8 cellular contexts compared by ENCODE assay signal in genomic region chr9:131126059-131126426, GRCh38. TPM values are rescaled to one million over a fixed set of nuclear protein-coding genes. Genes with fewer than 3 reads are reported as not detected.
DNase-seq lines count a peak whose midpoint lies in the region; ATAC-seq and TF ChIP-seq lines count a peak whose summit lies in the region.

No MANE protein-coding gene starts in this region.

- H3K4me3 Mint-ChIP-seq in Caco-2 (ENCODE audit: unreplicated experiment) (peak overlapping the region; percentile 99), osteocyte (ENCODE audit: unreplicated experiment) (peak overlapping the region; percentile 99)

- H3K9me2 ChIP-seq in PC-9 (ENCODE audit: insufficient read depth): no peaks in the 10 kb centered on the region

- CTCF ChIA-PET in Caco-2 (lab: Charles Lee) (no interaction called here), PC-9 (lab: Charles Lee) (no interaction called here)

- peak overlapping the region; percentile 100 for H3K27ac Mint-ChIP-seq in Caco-2 (ENCODE audit: unreplicated experiment)
- peak overlapping the region; percentile 97 for H3K27ac Mint-ChIP-seq in osteocyte (ENCODE audit: unreplicated experiment)

- H3K4me1 Mint-ChIP-seq in Caco-2 (ENCODE audit: low read depth, unreplicated experiment): peaks cover 5% of the 10 kb centered on the region
- H3K4me1 Mint-ChIP-seq in osteocyte (ENCODE audit: unreplicated experiment): peaks cover 16% of the 10 kb centered on the region

- intact Hi-C loops in Caco-2 (cut with micrococcal nuclease; ENCODE audit: unreplicated experiment) (loop anchor here (5.0 kb wide), 1 partner anchor 69 kb away; no protein-coding TSS in a partner anchor), PC-9 (cut with micrococcal nuclease; ENCODE audit: unreplicated experiment) (no loop called here)

- DNase-seq in Caco-2 (no peak), PC-9 (no peak), epithelial cell of prostate (ENCODE audit: low read depth, low spot score) (no peak), osteocyte (ENCODE audit: extremely low spot score, unreplicated experiment) (no peak), NCI-H1048 (lab: John Stamatoyannopoulos, UW) (no peak)
- no peak for DNase-seq in stimulated activated CD4-positive, alpha-beta T cell treated with anti-CD3 and anti-CD28 coated beads, Interleukin-2, amount 100 ng/mL, for 24 hours
- no peak for DNase-seq in effector CD4-positive, alpha-beta T cell

- H3K4me1 ChIP-seq in Caco-2 (no peaks in the 10 kb centered on the region), PC-9 (replicated peaks; ENCODE audit: insufficient read depth) (peaks cover 10% of the 10 kb centered on the region)

- H3K4me3 ChIP-seq in Caco-2 (ENCODE audit: low read depth, low read length) (peak overlapping the region; percentile 88), PC-9 (peak overlapping the region; percentile 91)

- BruUV-seq in Caco-2 (replicated peaks; lab: Mats Ljungman, UMichigan): no TSS peak
- TSS peak; percentile 42 for BruUV-seq in PC-9 (replicated peaks; lab: Mats Ljungman, UMichigan)

- H3K79me2 ChIP-seq in PC-9 (ENCODE audit: low read depth): peaks cover 25% of the 10 kb centered on the region

- H3K36me3 Mint-ChIP-seq in Caco-2 (ENCODE audit: insufficient read depth, unreplicated experiment) (peaks cover 65% of the 10 kb centered on the region), osteocyte (ENCODE audit: unreplicated experiment) (peaks cover 22% of the 10 kb centered on the region)

- H3F3A ChIP-seq in PC-9 (ENCODE audit: insufficient read depth, low read depth): peaks cover 21% of the 10 kb centered on the region; the same call in 1 of the 2 replicates

- H4K20me1 ChIP-seq in PC-9 (ENCODE audit: insufficient read depth): no peaks in the 10 kb centered on the region

- H3K27ac ChIP-seq in PC-9 (no peak overlapping the region), epithelial cell of prostate (peak overlapping the region; percentile 75)

- H3K27me3 Mint-ChIP-seq in Caco-2 (ENCODE audit: insufficient read depth, unreplicated experiment) (no peaks in the 10 kb centered on the region), osteocyte (ENCODE audit: unreplicated experiment) (no peaks in the 10 kb centered on the region)

- H3K9me3 Mint-ChIP-seq in Caco-2 (ENCODE audit: unreplicated experiment) (no peaks in the 10 kb centered on the region), osteocyte (ENCODE audit: unreplicated experiment) (no peaks in the 10 kb centered on the region)

- no peaks in the 10 kb centered on the region; the same call in none of the 2 replicates for H3K36me3 ChIP-seq in Caco-2 (ENCODE audit: control insufficient read depth, insufficient read depth, low read length)
- peaks cover 30% of the 10 kb centered on the region for H3K36me3 ChIP-seq in PC-9 (ENCODE audit: low read depth)

- H3K4me2 ChIP-seq in PC-9: peak overlapping the region; percentile 93

- peak overlapping the region; percentile 84 for H2AFZ ChIP-seq in PC-9

- H3K9me3 ChIP-seq in Caco-2: no peaks in the 10 kb centered on the region
- no peaks in the 10 kb centered on the region for H3K9me3 ChIP-seq in PC-9 (ENCODE audit: insufficient read depth, low read depth)

- no peaks in the 10 kb centered on the region for H3K27me3 ChIP-seq in Caco-2 (replicated peaks; ENCODE audit: control insufficient read depth, insufficient read depth, low read length)
- no peaks in the 10 kb centered on the region for H3K27me3 ChIP-seq in PC-9 (ENCODE audit: insufficient read depth, low read depth)

- POLR2A ChIA-PET in Caco-2 (lab: Charles Lee): interaction anchor here (2.1 kb wide), 1 partner anchor 29 kb away, joined by 8 read pairs; the partner anchor contains the start of gene AIF1L
- POLR2A ChIA-PET in PC-9 (lab: Charles Lee; ENCODE audit: unreplicated experiment): no interaction called here

- no peak for ATAC-seq in HG03095 (IDR thresholded peaks at IDR 0.05; ENCODE audit: unreplicated experiment)

- TF ChIP-seq CTCF in Caco-2 (IDR thresholded peaks at IDR 0.05; ENCODE audit: insufficient read depth in 1 of 2, low read depth in 1 of 2, low read length in 1 of 2, severe bottlenecking in 1 of 2, unreplicated experiment in 1 of 2): no peak
- no peak for TF ChIP-seq CTCF in PC-9 (conservative IDR thresholded peaks at IDR 0.05)
- TF ChIP-seq CTCF in osteocyte (IDR thresholded peaks at IDR 0.05): no peak

RNA-seq across cellular contexts. Expression of gene NUP214, which starts 0.7 kb away (rescaled TPM):
- total RNA-seq in Caco-2 (2022) (52.3 and 52.9 TPM in 2 replicates), PC-9 (2021) (49.6 and 59.0 TPM in 2 replicates), osteocyte (45.4 and 51.5 TPM in 2 replicates)

RNA-seq across cellular contexts. Expression of gene AIF1L, which starts 29.7 kb away (rescaled TPM):
- 20.8 and 23.3 TPM in 2 replicates for total RNA-seq in Caco-2 (2022)
- 85.2 and 87.3 TPM in 2 replicates for total RNA-seq in PC-9 (2021)
- total RNA-seq in osteocyte: 26.3 and 31.1 TPM in 2 replicates
